ENCODE assay signal across 14 cellular contexts in genomic region chr15:55552926-55553325, GRCh38. TPM values are rescaled to one million over a fixed set of nuclear protein-coding genes. Genes with fewer than 3 reads are reported as not detected.
DNase-seq lines count a peak whose midpoint lies in the region; ATAC-seq and TF ChIP-seq lines count a peak whose summit lies in the region.
"Had no signal": no experiment of that assay in that cellular context is flagged by ENCODE, and none has a peak within 500 bp of the region (broad histone marks: within the 10 kb centered on the region; RNA-seq: fewer than 3 reads in every experiment).

No MANE protein-coding gene starts in this region.

- H3F3A ChIP-seq in PC-9 (ENCODE audit: insufficient read depth, low read depth) = no peaks in the 10 kb centered on the region

- intact Hi-C loops in PC-9 (cut with micrococcal nuclease; ENCODE audit: unreplicated experiment) = no loop called here

- H3K27me3 ChIP-seq in BLaER1 treated with 17β-estradiol and CSF1 and Interleukin-3, amounts not matched to agents 10 nM and 100 nM = no peaks in the 10 kb centered on the region
- no peaks in the 10 kb centered on the region for H3K27me3 ChIP-seq in PC-9 (ENCODE audit: insufficient read depth, low read depth)

- peaks cover 51% of the 10 kb centered on the region for H3K9me3 Mint-ChIP-seq in nephron

- H3K9me2 ChIP-seq in PC-9 (ENCODE audit: insufficient read depth) = no peaks in the 10 kb centered on the region

- no TSS peak for BruUV-seq in PC-9 (replicated peaks; lab: Mats Ljungman, UMichigan)

- DNase-seq in NCI-H524 treated with DMSO at 0.1 percent for 48 hours (lab: John Stamatoyannopoulos, UW) (peak; percentile 69), fibroblast of pulmonary artery (ENCODE audit: low read depth) (peak; percentile 64), PC-9 (no peak)
- DNase-seq: activated CD8-positive, alpha-beta T cell treated with anti-CD3 and anti-CD28 coated beads for 36 hours; COR-L47; foreskin melanocyte; naive B cell; NCI-H1105 had no signal

- peak overlapping the region; percentile 60 to 92 (median 76) for H3K4me2 ChIP-seq in BLaER1 treated with 17β-estradiol and CSF1 and Interleukin-3, amounts not matched to agents 10 nM and 100 nM
- no peak overlapping the region for H3K4me2 ChIP-seq in PC-9

- H3K4me3 Mint-ChIP-seq in nephron = no peak overlapping the region
- H3K4me3 Mint-ChIP-seq: activated CD8-positive, alpha-beta T cell treated with anti-CD3 and anti-CD28 coated beads for 36 hours; naive B cell; type B pancreatic cell had no signal

- no peak for TF ChIP-seq CTCF in fibroblast of pulmonary artery (IDR thresholded peaks at IDR 0.05; ENCODE audit: low read length, missing control alignments)
- no peak for TF ChIP-seq CTCF in nephron (IDR thresholded peaks at IDR 0.05; ENCODE audit: unreplicated experiment in 3 of 3)
- no peak for TF ChIP-seq CTCF in PC-9 (conservative IDR thresholded peaks at IDR 0.05)

- POLR2A ChIA-PET in PC-9 (lab: Charles Lee; ENCODE audit: unreplicated experiment) = no interaction called here

- peak overlapping the region in 9 of 11 experiments; percentile 13 to 53 (median 35); a peak in 10 of 22 replicates for H3K9ac ChIP-seq in BLaER1 treated with 17β-estradiol and CSF1 and Interleukin-3, amounts not matched to agents 10 nM and 100 nM

- no peaks in the 10 kb centered on the region for H3K27me3 Mint-ChIP-seq in nephron (ENCODE audit: low read depth)
- H3K27me3 Mint-ChIP-seq: type B pancreatic cell had no signal

- H3K36me3 ChIP-seq in BLaER1 treated with 17β-estradiol and CSF1 and Interleukin-3, amounts not matched to agents 10 nM and 100 nM = no peaks in the 10 kb centered on the region; a peak in 1 of 22 replicates
- no peaks in the 10 kb centered on the region for H3K36me3 ChIP-seq in PC-9 (ENCODE audit: low read depth)

- H3K27ac ChIP-seq in BLaER1 treated with 17β-estradiol and CSF1 and Interleukin-3, amounts not matched to agents 10 nM and 100 nM = peak overlapping the region in 9 of 11 experiments; percentile 42 to 70 (median 61); a peak in 18 of 22 replicates
- no peak overlapping the region for H3K27ac ChIP-seq in PC-9

- H2AFZ ChIP-seq in PC-9 = no peak overlapping the region

- H3K79me2 ChIP-seq in PC-9 (ENCODE audit: low read depth) = no peaks in the 10 kb centered on the region

- H3K27ac Mint-ChIP-seq in nephron = peak overlapping the region in 2 of 3 experiments; percentile 87
- H3K27ac Mint-ChIP-seq: activated CD8-positive, alpha-beta T cell treated with anti-CD3 and anti-CD28 coated beads for 36 hours; naive B cell; type B pancreatic cell had no signal

- no peaks in the 10 kb centered on the region for H4K20me1 ChIP-seq in BLaER1 treated with 17β-estradiol and CSF1 and Interleukin-3, amounts not matched to agents 10 nM and 100 nM
- H4K20me1 ChIP-seq in PC-9 (ENCODE audit: insufficient read depth) = no peaks in the 10 kb centered on the region

- peaks cover 14 to 23% (median 20%) of the 10 kb centered on the region in 10 experiments for H3K4me1 ChIP-seq in BLaER1 treated with 17β-estradiol and CSF1 and Interleukin-3, amounts not matched to agents 10 nM and 100 nM
- no peaks in the 10 kb centered on the region for H3K4me1 ChIP-seq in PC-9 (replicated peaks; ENCODE audit: insufficient read depth)

- H3K9me3 ChIP-seq in BLaER1 treated with 17β-estradiol and CSF1 and Interleukin-3, amounts not matched to agents 10 nM and 100 nM (replicated peaks in 1 of 11) = peaks cover 27 to 49% (median 42%) of the 10 kb centered on the region in 11 experiments
- no peaks in the 10 kb centered on the region for H3K9me3 ChIP-seq in PC-9 (ENCODE audit: insufficient read depth, low read depth)

- ATAC-seq in GM21576 (IDR thresholded peaks at IDR 0.05; ENCODE audit: unreplicated experiment) (no peak), HG02884 (IDR thresholded peaks at IDR 0.05; ENCODE audit: unreplicated experiment) (no peak), HG03439 (IDR thresholded peaks at IDR 0.05; ENCODE audit: unreplicated experiment) (no peak)
- ATAC-seq: activated CD8-positive, alpha-beta T cell treated with anti-CD3 and anti-CD28 coated beads for 36 hours had no signal

- CTCF ChIA-PET in PC-9 (lab: Charles Lee) = no interaction called here

- peaks cover 4% of the 10 kb centered on the region for H3K4me1 Mint-ChIP-seq in nephron
- H3K4me1 Mint-ChIP-seq: naive B cell had no signal

- peaks cover 82% of the 10 kb centered on the region for H3K36me3 Mint-ChIP-seq in nephron (ENCODE audit: low read depth)

- peak overlapping the region in 2 of 10 experiments; percentile 25 to 36; a peak in 4 of 20 replicates for H3K4me3 ChIP-seq in BLaER1 treated with 17β-estradiol and CSF1 and Interleukin-3, amounts not matched to agents 10 nM and 100 nM
- H3K4me3 ChIP-seq in fibroblast of pulmonary artery (replicated peaks; ENCODE audit: low read depth, low read length) (no peak overlapping the region), PC-9 (no peak overlapping the region)

RNA-seq across cellular contexts. Expression of gene PYGO1, which starts 35.2 kb away (rescaled TPM):
- total RNA-seq in PC-9 (2021) = 3.9 and 5.1 TPM in 2 replicates
- total RNA-seq: activated CD8-positive, alpha-beta T cell treated with anti-CD3 and anti-CD28 coated beads for 36 hours had no signal

RNA-seq across cellular contexts. Expression of gene DNAAF4, which starts 44.9 kb away (rescaled TPM):
- total RNA-seq in PC-9 (2021) = 5.5 and 6.2 TPM in 2 replicates

Comparison
In these comparisons a context has a peak if more than half of its experiments do, and no peak if none do; other contexts are left out.
1. DNase-seq: peak in NCI-H524 treated with DMSO at 0.1 percent for 48 hours (single experiment) and fibroblast of pulmonary artery (single experiment); none in PC-9 (0 of 2).